ENCODE assay signal across 1 cellular context in the genomic region with DNA sequence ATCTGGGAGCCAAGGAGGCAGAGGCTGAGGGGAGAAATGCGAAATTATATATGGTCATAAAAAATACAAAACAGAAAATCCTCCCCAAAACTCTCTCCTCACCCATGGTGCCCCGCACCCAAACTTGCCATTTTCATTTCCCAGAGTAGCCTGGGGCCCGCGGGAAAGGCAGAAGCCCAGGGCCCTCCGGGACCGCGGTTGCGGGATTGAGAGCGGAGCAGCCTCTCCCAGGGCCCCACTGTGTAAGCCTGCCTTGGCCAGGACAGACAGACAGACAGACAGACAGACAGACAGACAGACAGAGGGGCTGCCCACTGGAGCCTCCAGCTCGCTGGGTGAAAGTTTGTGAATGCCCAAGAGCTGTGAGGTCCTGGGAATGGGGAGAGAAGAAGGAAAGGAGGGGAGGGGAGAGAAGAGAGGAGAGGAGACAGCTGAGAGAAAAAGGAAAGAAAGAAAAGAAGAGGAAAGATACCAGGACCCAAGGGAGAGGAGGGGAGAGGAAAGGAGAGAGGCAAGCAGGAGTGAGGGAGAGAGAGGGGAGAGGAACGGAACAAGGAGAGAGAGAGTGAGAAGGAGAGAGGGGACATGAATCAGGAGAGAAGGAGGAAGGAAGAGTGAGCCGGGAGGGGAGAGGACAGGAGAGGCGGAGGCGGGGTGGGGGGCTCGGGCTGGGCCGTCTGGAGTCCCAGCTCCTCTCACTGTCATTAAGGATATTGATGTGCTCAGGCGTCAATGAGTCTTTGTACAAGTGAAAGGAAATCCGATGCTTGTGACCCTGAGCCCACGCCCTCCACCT.
TF ChIP-seq lines count a peak whose summit lies in the region.

No MANE protein-coding gene starts in this region.

TF ChIP-seq in HEK293, 187 proteins besides CTCF, POLR2A, EP300 and RAD21 (continued from another document):
- TF ChIP-seq, protein P1, sequence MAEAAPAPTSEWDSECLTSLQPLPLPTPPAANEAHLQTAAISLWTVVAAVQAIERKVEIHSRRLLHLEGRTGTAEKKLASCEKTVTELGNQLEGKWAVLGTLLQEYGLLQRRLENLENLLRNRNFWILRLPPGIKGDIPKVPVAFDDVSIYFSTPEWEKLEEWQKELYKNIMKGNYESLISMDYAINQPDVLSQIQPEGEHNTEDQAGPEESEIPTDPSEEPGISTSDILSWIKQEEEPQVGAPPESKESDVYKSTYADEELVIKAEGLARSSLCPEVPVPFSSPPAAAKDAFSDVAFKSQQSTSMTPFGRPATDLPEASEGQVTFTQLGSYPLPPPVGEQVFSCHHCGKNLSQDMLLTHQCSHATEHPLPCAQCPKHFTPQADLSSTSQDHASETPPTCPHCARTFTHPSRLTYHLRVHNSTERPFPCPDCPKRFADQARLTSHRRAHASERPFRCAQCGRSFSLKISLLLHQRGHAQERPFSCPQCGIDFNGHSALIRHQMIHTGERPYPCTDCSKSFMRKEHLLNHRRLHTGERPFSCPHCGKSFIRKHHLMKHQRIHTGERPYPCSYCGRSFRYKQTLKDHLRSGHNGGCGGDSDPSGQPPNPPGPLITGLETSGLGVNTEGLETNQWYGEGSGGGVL (tag by site-specific recombination; IDR thresholded peaks at IDR 0.05): peak; percentile 76
- TF ChIP-seq ZNF596 (tag by site-specific recombination; IDR thresholded peaks at IDR 0.05) (0 out of 2 replicates have a peak, but pooled peaks have one; percentile 19), ZNF211 (tag by site-specific recombination; IDR thresholded peaks at IDR 0.05; ENCODE audit: low read depth) (no peak)
